19 cellular contexts compared by ENCODE assay signal in genomic region chr10:118216526-118217035, GRCh38.
A peak's percentile ranks its signal among the peaks of the same experiment; 100 is the strongest.
DNase-seq lines count a peak whose midpoint lies in the region; ATAC-seq and TF ChIP-seq lines count a peak whose summit lies in the region.
"Had no signal": no experiment of that assay in that cellular context is flagged by ENCODE, and none has a peak within 500 bp of the region (broad histone marks: within the 10 kb centered on the region; RNA-seq: fewer than 3 reads in every experiment).

No MANE protein-coding gene starts in this region.

- CTCF ChIA-PET in WTC11 (lab: Charles Lee) = no interaction called here

- peak overlapping the region; percentile 78 for H3K4me2 ChIP-seq in smooth muscle cell
- H3K4me2 ChIP-seq: A549, GM23338 had no signal

- H3F3A ChIP-seq in smooth muscle cell (ENCODE audit: low read depth) = peaks cover 11% of the 10 kb centered on the region

- no peaks in the 10 kb centered on the region for H4K20me1 ChIP-seq in smooth muscle cell (ENCODE audit: low read depth)

- peaks cover 9% of the 10 kb centered on the region for H3K4me1 ChIP-seq in smooth muscle cell (ENCODE audit: low read depth)
- H3K4me1 ChIP-seq: A549 had no signal

- TF ChIP-seq CTCF in AG10803 (conservative IDR thresholded peaks at IDR 0.05; ENCODE audit: low read length) (no peak), fibroblast of villous mesenchyme (IDR thresholded peaks at IDR 0.05; ENCODE audit: insufficient read depth, low read depth, low read length) (no peak), nephron (IDR thresholded peaks at IDR 0.05; ENCODE audit: unreplicated experiment in 3 of 3) (no peak), smooth muscle cell (IDR thresholded peaks at IDR 0.05; ENCODE audit: borderline replicate concordance, insufficient read depth, poor library complexity, severe bottlenecking) (no peak), WTC11 (IDR thresholded peaks at IDR 0.05) (no peak)

- H3K79me2 ChIP-seq in smooth muscle cell (ENCODE audit: low read depth) = no peaks in the 10 kb centered on the region

- no peaks in the 10 kb centered on the region for H3K27me3 Mint-ChIP-seq in nephron (ENCODE audit: low read depth)
- peaks cover 3% of the 10 kb centered on the region for H3K27me3 Mint-ChIP-seq in WTC11 (ENCODE audit: low read depth)

- H3K27me3 ChIP-seq in smooth muscle cell (ENCODE audit: low read depth) = no peaks in the 10 kb centered on the region

- H3K36me3 Mint-ChIP-seq in nephron (ENCODE audit: low read depth) (no peaks in the 10 kb centered on the region), WTC11 (no peaks in the 10 kb centered on the region)
- H3K36me3 Mint-ChIP-seq: CD4-positive, alpha-beta memory T cell had no signal

- no peaks in the 10 kb centered on the region for H3K9me3 ChIP-seq in smooth muscle cell (replicated peaks; ENCODE audit: low read depth)
- H3K9me3 ChIP-seq: A549 had no signal

- H3K27ac Mint-ChIP-seq in nephron = peak overlapping the region; percentile 70 to 89 (median 76)
- H3K27ac Mint-ChIP-seq in WTC11 = no peak overlapping the region
- H3K27ac Mint-ChIP-seq: GM23338, H9 had no signal

- ATAC-seq in GM19455 (IDR thresholded peaks at IDR 0.05; ENCODE audit: unreplicated experiment) = no peak
- ATAC-seq in WTC11 = no peak
- no peak for ATAC-seq in HG03442 (IDR thresholded peaks at IDR 0.05; ENCODE audit: unreplicated experiment)
- ATAC-seq: A549, GM23338, HCT116 had no signal

- POLR2A ChIA-PET in WTC11 (lab: Charles Lee) = no interaction called here

- no peak overlapping the region for H3K4me3 ChIP-seq in AG10803 (ENCODE audit: low read length)
- no peak overlapping the region for H3K4me3 ChIP-seq in fibroblast of villous mesenchyme (ENCODE audit: low read depth, low read length)
- H3K4me3 ChIP-seq in smooth muscle cell = no peak overlapping the region
- H3K4me3 ChIP-seq: A549, GM23338 had no signal

- no peaks in the 10 kb centered on the region for H3K36me3 ChIP-seq in smooth muscle cell (ENCODE audit: low read depth)

- H2AFZ ChIP-seq in smooth muscle cell (ENCODE audit: low read depth) = no peak overlapping the region
- H2AFZ ChIP-seq: GM23338 had no signal

- H3K4me1 Mint-ChIP-seq in nephron (peaks cover 41% of the 10 kb centered on the region), WTC11 (0 out of 2 replicates have a peak, but pooled peaks cover 3% of the 10 kb centered on the region)
- H3K4me1 Mint-ChIP-seq: H9 had no signal

- WGBS in smooth muscle cell (ENCODE audit: low lambda C conversion rate) = 14% methylated on average over 3 of the region's 3 CpGs

- peak; percentile 65 for DNase-seq in AG10803 (ENCODE audit: low read depth)
- peak; percentile 36 for DNase-seq in fibroblast of villous mesenchyme (ENCODE audit: low read depth)
- no peak for DNase-seq in smooth muscle cell (lab: John Stamatoyannopoulos, UW; ENCODE audit: unreplicated experiment)
- no peak for DNase-seq in WTC11 (ENCODE audit: low spot score)
- DNase-seq: 8988T; ACHN; C1 segment of cervical spinal cord; Calu3; CD4-positive, alpha-beta memory T cell; COR-L47; DMS53; DND-41; H9 had no signal

- H3K4me3 Mint-ChIP-seq in nephron = peak overlapping the region; percentile 2 to 5 (median 4)
- no peak overlapping the region for H3K4me3 Mint-ChIP-seq in WTC11
- H3K4me3 Mint-ChIP-seq: CD4-positive, alpha-beta memory T cell; GM23338; H9 had no signal

- peak overlapping the region; percentile 89 for H3K27ac ChIP-seq in smooth muscle cell (ENCODE audit: low read depth)
- H3K27ac ChIP-seq: A549 had no signal

- H3K9me3 Mint-ChIP-seq in nephron = no peaks in the 10 kb centered on the region
- peaks cover 4% of the 10 kb centered on the region; the same call in 1 of the 2 replicates for H3K9me3 Mint-ChIP-seq in WTC11
- H3K9me3 Mint-ChIP-seq: GM23338, H9 had no signal

- H3K9ac ChIP-seq in smooth muscle cell (ENCODE audit: low read depth) = peak overlapping the region; percentile 59

TF ChIP-seq in WTC11, 78 proteins besides CTCF, POLR2A, EP300 and RAD21 (continues in another document):
- TF ChIP-seq PREB (CRISPR knock-in tag; IDR thresholded peaks at IDR 0.05; ENCODE audit: borderline replicate concordance) (no peak), SMAD4 (CRISPR knock-in tag; IDR thresholded peaks at IDR 0.05) (no peak), FOXK1 (CRISPR knock-in tag; IDR thresholded peaks at IDR 0.05) (no peak), JAZF1 (CRISPR knock-in tag; IDR thresholded peaks at IDR 0.05) (no peak), ZNF263 (CRISPR knock-in tag; IDR thresholded peaks at IDR 0.05; ENCODE audit: low read depth) (no peak), MXD4 (CRISPR knock-in tag; IDR thresholded peaks at IDR 0.05; ENCODE audit: borderline replicate concordance) (no peak), CREM (CRISPR knock-in tag; IDR thresholded peaks at IDR 0.05) (no peak), ZNF671 (CRISPR knock-in tag; IDR thresholded peaks at IDR 0.05) (no peak), IRF2 (CRISPR knock-in tag; IDR thresholded peaks at IDR 0.05; ENCODE audit: borderline replicate concordance, low read depth) (no peak), SOX15 (CRISPR knock-in tag; IDR thresholded peaks at IDR 0.05) (no peak), ZNF232 (CRISPR knock-in tag; IDR thresholded peaks at IDR 0.05) (no peak), TP53 (CRISPR knock-in tag; IDR thresholded peaks at IDR 0.05) (no peak), NR3C1 (CRISPR knock-in tag; conservative IDR thresholded peaks at IDR 0.05; ENCODE audit: low read depth) (no peak)
- TF ChIP-seq, protein P1, sequence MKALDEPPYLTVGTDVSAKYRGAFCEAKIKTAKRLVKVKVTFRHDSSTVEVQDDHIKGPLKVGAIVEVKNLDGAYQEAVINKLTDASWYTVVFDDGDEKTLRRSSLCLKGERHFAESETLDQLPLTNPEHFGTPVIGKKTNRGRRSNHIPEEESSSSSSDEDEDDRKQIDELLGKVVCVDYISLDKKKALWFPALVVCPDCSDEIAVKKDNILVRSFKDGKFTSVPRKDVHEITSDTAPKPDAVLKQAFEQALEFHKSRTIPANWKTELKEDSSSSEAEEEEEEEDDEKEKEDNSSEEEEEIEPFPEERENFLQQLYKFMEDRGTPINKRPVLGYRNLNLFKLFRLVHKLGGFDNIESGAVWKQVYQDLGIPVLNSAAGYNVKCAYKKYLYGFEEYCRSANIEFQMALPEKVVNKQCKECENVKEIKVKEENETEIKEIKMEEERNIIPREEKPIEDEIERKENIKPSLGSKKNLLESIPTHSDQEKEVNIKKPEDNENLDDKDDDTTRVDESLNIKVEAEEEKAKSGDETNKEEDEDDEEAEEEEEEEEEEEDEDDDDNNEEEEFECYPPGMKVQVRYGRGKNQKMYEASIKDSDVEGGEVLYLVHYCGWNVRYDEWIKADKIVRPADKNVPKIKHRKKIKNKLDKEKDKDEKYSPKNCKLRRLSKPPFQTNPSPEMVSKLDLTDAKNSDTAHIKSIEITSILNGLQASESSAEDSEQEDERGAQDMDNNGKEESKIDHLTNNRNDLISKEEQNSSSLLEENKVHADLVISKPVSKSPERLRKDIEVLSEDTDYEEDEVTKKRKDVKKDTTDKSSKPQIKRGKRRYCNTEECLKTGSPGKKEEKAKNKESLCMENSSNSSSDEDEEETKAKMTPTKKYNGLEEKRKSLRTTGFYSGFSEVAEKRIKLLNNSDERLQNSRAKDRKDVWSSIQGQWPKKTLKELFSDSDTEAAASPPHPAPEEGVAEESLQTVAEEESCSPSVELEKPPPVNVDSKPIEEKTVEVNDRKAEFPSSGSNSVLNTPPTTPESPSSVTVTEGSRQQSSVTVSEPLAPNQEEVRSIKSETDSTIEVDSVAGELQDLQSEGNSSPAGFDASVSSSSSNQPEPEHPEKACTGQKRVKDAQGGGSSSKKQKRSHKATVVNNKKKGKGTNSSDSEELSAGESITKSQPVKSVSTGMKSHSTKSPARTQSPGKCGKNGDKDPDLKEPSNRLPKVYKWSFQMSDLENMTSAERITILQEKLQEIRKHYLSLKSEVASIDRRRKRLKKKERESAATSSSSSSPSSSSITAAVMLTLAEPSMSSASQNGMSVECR (CRISPR knock-in tag; IDR thresholded peaks at IDR 0.05; ENCODE audit: borderline replicate concordance) = no peak
- TF ChIP-seq, protein P2, sequence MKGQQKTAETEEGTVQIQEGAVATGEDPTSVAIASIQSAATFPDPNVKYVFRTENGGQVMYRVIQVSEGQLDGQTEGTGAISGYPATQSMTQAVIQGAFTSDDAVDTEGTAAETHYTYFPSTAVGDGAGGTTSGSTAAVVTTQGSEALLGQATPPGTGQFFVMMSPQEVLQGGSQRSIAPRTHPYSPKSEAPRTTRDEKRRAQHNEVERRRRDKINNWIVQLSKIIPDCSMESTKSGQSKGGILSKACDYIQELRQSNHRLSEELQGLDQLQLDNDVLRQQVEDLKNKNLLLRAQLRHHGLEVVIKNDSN (CRISPR knock-in tag; IDR thresholded peaks at IDR 0.05) = no peak
- TF ChIP-seq, protein P3, sequence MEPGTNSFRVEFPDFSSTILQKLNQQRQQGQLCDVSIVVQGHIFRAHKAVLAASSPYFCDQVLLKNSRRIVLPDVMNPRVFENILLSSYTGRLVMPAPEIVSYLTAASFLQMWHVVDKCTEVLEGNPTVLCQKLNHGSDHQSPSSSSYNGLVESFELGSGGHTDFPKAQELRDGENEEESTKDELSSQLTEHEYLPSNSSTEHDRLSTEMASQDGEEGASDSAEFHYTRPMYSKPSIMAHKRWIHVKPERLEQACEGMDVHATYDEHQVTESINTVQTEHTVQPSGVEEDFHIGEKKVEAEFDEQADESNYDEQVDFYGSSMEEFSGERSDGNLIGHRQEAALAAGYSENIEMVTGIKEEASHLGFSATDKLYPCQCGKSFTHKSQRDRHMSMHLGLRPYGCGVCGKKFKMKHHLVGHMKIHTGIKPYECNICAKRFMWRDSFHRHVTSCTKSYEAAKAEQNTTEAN (CRISPR knock-in tag; IDR thresholded peaks at IDR 0.05) = no peak

Comparison
In these comparisons a context has a peak if more than half of its experiments do, and no peak if none do; other contexts are left out.
1. DNase-seq: peak in AG10803 (single experiment) and fibroblast of villous mesenchyme (single experiment); none in smooth muscle cell (single experiment) and WTC11 (single experiment).